In genomic region chr2:9814129-9814868, GRCh38 we compare ENCODE assay signal across 10 cellular contexts. TPM values are rescaled to one million over a fixed set of nuclear protein-coding genes. Genes with fewer than 3 reads are reported as not detected.
DNase-seq lines count a peak whose midpoint lies in the region; TF ChIP-seq lines count a peak whose summit lies in the region.
"Had no signal": no experiment of that assay in that cellular context is flagged by ENCODE, and none has a peak within 500 bp of the region (broad histone marks: within the 10 kb centered on the region; RNA-seq: fewer than 3 reads in every experiment).

No MANE protein-coding gene starts in this region.

- H3K36me3 ChIP-seq in SK-N-MC (ENCODE audit: insufficient read depth, low read length) = no peaks in the 10 kb centered on the region
- H3K36me3 ChIP-seq in skeletal muscle satellite cell (ENCODE audit: insufficient read depth, low read length) = no peaks in the 10 kb centered on the region
- H3K36me3 ChIP-seq: cardiac muscle cell had no signal

- peak overlapping the region; percentile 79 for H3K4me2 ChIP-seq in skeletal muscle satellite cell (ENCODE audit: low read length)

- DNase-seq in GM13976 (ENCODE audit: low spot score) (peak; percentile 20), SK-N-MC (ENCODE audit: low read depth, low spot score) (no peak), fibroblast of the aortic adventitia (ENCODE audit: low read depth) (no peak), SW 1271 (lab: John Stamatoyannopoulos, UW) (no peak), RKO (ENCODE audit: low spot score) (no peak), GM20000 (ENCODE audit: low spot score) (no peak), hippocampal formation (lab: John Stamatoyannopoulos, UW) (no peak)

- in situ Hi-C loops in GM13976 (cut with MboI; ENCODE audit: low sequenced_read_pairs, unreplicated experiment) = loop anchor here (10.0 kb wide), 1 partner anchor 241 kb away; no protein-coding TSS in a partner anchor

- TF ChIP-seq CTCF in GM13976 (IDR thresholded peaks at IDR 0.05; ENCODE audit: borderline replicate concordance, control extremely low read depth, extremely low read depth, insufficient read depth, missing control alignments) (no peak), fibroblast of the aortic adventitia (IDR thresholded peaks at IDR 0.05; ENCODE audit: insufficient read depth, low read length) (no peak), GM20000 (IDR thresholded peaks at IDR 0.05; ENCODE audit: extremely low read depth, missing control alignments) (no peak)

- peak overlapping the region; percentile 35; the same call in 1 of the 2 replicates for H3K4me3 ChIP-seq in SK-N-MC
- H3K4me3 ChIP-seq in fibroblast of the aortic adventitia (ENCODE audit: low read depth, low read length) = peak overlapping the region; percentile 31
- peak overlapping the region; percentile 55 for H3K4me3 ChIP-seq in skeletal muscle satellite cell (ENCODE audit: low read length)
- H3K4me3 ChIP-seq: cardiac muscle cell had no signal

- H3K9me3 ChIP-seq in SK-N-MC (ENCODE audit: low read depth, low read length) = no peaks in the 10 kb centered on the region
- no peaks in the 10 kb centered on the region for H3K9me3 ChIP-seq in skeletal muscle satellite cell (replicated peaks; ENCODE audit: low read length)

- H3K9ac ChIP-seq in SK-N-MC (ENCODE audit: insufficient read length) = no peak overlapping the region
- H3K9ac ChIP-seq in skeletal muscle satellite cell (ENCODE audit: low read depth, low read length) = no peak overlapping the region

- H3K27ac ChIP-seq in SK-N-MC = no peak overlapping the region
- H3K27ac ChIP-seq: cardiac muscle cell, HL-60 had no signal

- peaks cover 16% of the 10 kb centered on the region for H3K4me1 ChIP-seq in skeletal muscle satellite cell (ENCODE audit: control insufficient read depth, insufficient read depth, low read length)

- peaks cover 4% of the 10 kb centered on the region for H3K27me3 ChIP-seq in skeletal muscle satellite cell (ENCODE audit: control insufficient read depth, insufficient read depth, low read length)
- H3K27me3 ChIP-seq: cardiac muscle cell had no signal

RNA-seq across cellular contexts. Expression of gene TAF1B, which starts 29.0 kb away (rescaled TPM):
- 44.0 and 49.3 TPM in 2 replicates for total RNA-seq in fibroblast of the aortic adventitia (ENCODE audit: low replicate concordance)
- total RNA-seq in skeletal muscle satellite cell (2012; rRNA removed) = 20.8 and 37.3 TPM in 2 replicates
